30 cellular contexts compared by ENCODE assay signal in the genomic region with DNA sequence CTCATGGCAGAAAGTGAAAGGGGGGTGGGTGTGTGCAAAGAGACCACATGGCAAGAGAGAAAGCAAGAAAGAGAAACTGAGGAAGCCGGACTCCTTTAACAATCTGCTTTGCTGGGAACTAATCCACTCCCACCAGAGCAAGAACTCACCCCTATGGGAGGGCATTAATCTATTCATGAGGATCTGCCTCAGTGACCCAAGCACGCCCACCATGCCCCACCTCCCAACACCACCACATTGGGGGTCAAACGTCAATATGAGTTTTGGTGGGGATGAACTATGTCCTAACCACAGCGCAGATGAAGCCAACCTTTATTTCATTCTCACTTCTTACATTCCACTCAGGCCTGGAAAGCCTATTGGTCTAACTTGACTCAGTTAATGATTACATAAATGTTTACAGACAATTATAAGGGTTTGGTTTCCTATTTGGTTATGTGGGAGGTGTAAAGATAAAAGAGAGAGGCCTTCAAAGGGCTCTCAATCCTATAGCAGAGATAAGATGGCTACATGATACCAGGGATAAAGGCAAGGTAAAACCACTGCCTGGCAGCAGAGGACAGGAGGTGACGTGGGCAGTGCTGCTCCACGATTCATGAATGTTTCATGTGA.
DNase-seq lines count a peak whose midpoint lies in the region; ATAC-seq and FAIRE-seq lines count a peak whose summit lies in the region.
"Had no signal": no experiment of that assay in that cellular context is flagged by ENCODE, and none has a peak within 500 bp of the region (broad histone marks: within the 10 kb centered on the region; RNA-seq: fewer than 3 reads in every experiment).

No MANE protein-coding gene starts in this region.

- peaks cover 3 to 4% of the 10 kb centered on the region in 2 donors for H3K4me1 ChIP-seq in small intestine (ENCODE audit: control insufficient read depth in 2 of 2, insufficient read depth in 1 of 2, low read depth in 1 of 2, low read length in 1 of 2)
- H3K4me1 ChIP-seq: BLaER1 treated with 17β-estradiol and CSF1 and Interleukin-3, amounts not matched to agents 10 nM and 100 nM; breast epithelium; tibial artery had no signal

- no peak overlapping the region for H3K4me3 ChIP-seq in small intestine (ENCODE audit: low read depth in 1 of 2, low read length in 2 of 2)
- H3K4me3 ChIP-seq: BLaER1 treated with 17β-estradiol and CSF1 and Interleukin-3, amounts not matched to agents 10 nM and 100 nM; breast epithelium; tibial artery had no signal

- intact Hi-C loops in left colon (cut with DNase I, micrococcal nuclease), result no loop called here
- intact Hi-C loops in sciatic nerve (cut with DNase I), result no loop called here

- FAIRE-seq in small intestine (lab: Jason Lieb, UNC), result no peak
- FAIRE-seq: G401.6 had no signal

- no peak overlapping the region for H3K27ac ChIP-seq in small intestine (ENCODE audit: low read depth in 1 of 2, low read length in 1 of 2)
- H3K27ac ChIP-seq: BLaER1 treated with 17β-estradiol and CSF1 and Interleukin-3, amounts not matched to agents 10 nM and 100 nM; breast epithelium; KMS-11; tibial artery; WERI-Rb-1 had no signal

- no peaks in the 10 kb centered on the region for H3K36me3 ChIP-seq in small intestine (ENCODE audit: control insufficient read depth in 2 of 2, insufficient read depth in 2 of 2, low read length in 2 of 2)
- H3K36me3 ChIP-seq: breast epithelium, tibial artery, WERI-Rb-1 had no signal

- peak; percentile 95 for DNase-seq in DMS53 (lab: John Stamatoyannopoulos, UW)
- DNase-seq in LoVo (ENCODE audit: low spot score), result peak; percentile 54
- DNase-seq in left colon, result peak in 1 of 2 donors; percentile 17
- DNase-seq in small intestine, result peak; percentile 77
- no peak for DNase-seq in sciatic nerve (ENCODE audit: low spot score)
- no peak for DNase-seq in ACHN
- no peak for DNase-seq in activated naive CD4-positive, alpha-beta T cell treated with anti-CD3 and anti-CD28 coated beads, Interleukin-2, amount 50 U/mL, for 72 hours (ENCODE audit: low spot score in 2 of 2)
- DNase-seq: activated CD4-positive, alpha-beta T cell treated with anti-CD3 and anti-CD28 coated beads, Interleukin-2, amount 10 ng/mL, durations not matched to agents 24 days and 14 days; activated CD8-positive, alpha-beta memory T cell treated with anti-CD3 and anti-CD28 coated beads for 24 hours; activated T-cell treated with anti-CD3 and anti-CD28 coated beads for 4 hours; amygdala; DMS79; immature natural killer cell; left cardiac atrium; NCI-H1417; NCI-H2081; NCI-H226; right cardiac atrium; stimulated activated CD4-positive, alpha-beta T cell treated with anti-CD3 and anti-CD28 coated beads, Interleukin-4, amount 100 ng/mL, for 1 hour; T-helper 9 cell; tibial artery; WERI-Rb-1 had no signal

- no peaks in the 10 kb centered on the region for H3K9me3 Mint-ChIP-seq in activated naive CD4-positive, alpha-beta T cell treated with anti-CD3 and anti-CD28 coated beads, Interleukin-2, amount 50 U/mL, for 72 hours
- H3K9me3 Mint-ChIP-seq: activated CD4-positive, alpha-beta T cell treated with anti-CD3 and anti-CD28 coated beads, Interleukin-2, amount 10 ng/mL, durations not matched to agents 24 days and 14 days; activated naive CD4-positive, alpha-beta T cell treated with anti-CD3 and anti-CD28 coated beads, Interleukin-2, amount 50 U/mL, for 24 hours; activated T-helper 2 cell treated with anti-CD3 and anti-CD28 coated beads, Interferon-gamma antibody, Interleukin-2, Interleukin-4, amounts not matched to agents 10 μg/mL and 5 μg/mL and 100 μg/mL, durations not matched to agents 14 hours and 24 hours and 36 hours had no signal

- ATAC-seq in left colon, result peak; percentile 98
- no peak for ATAC-seq in sciatic nerve
- no peak for ATAC-seq in GM21825 (IDR thresholded peaks at IDR 0.05; ENCODE audit: unreplicated experiment)
- ATAC-seq in activated naive CD4-positive, alpha-beta T cell treated with anti-CD3 and anti-CD28 coated beads, Interleukin-2, amount 50 U/mL, for 72 hours, result no peak
- ATAC-seq: left cardiac atrium, right cardiac atrium had no signal

- no peaks in the 10 kb centered on the region for H3K9me3 ChIP-seq in small intestine (ENCODE audit: control insufficient read depth, low read depth)
- H3K9me3 ChIP-seq: BLaER1 treated with 17β-estradiol and CSF1 and Interleukin-3, amounts not matched to agents 10 nM and 100 nM; breast epithelium; tibial artery had no signal

- peak overlapping the region in 1 of 2 donors; percentile 30 for H3K27ac Mint-ChIP-seq in activated naive CD4-positive, alpha-beta T cell treated with anti-CD3 and anti-CD28 coated beads, Interleukin-2, amount 50 U/mL, for 72 hours
- H3K27ac Mint-ChIP-seq: activated CD4-positive, alpha-beta T cell treated with anti-CD3 and anti-CD28 coated beads, Interleukin-2, amount 10 ng/mL, durations not matched to agents 24 days and 14 days; activated naive CD4-positive, alpha-beta T cell treated with anti-CD3 and anti-CD28 coated beads, Interleukin-2, amount 50 U/mL, for 24 hours; activated T-helper 2 cell treated with anti-CD3 and anti-CD28 coated beads, Interferon-gamma antibody, Interleukin-2, Interleukin-4, amounts not matched to agents 10 μg/mL and 5 μg/mL and 100 μg/mL, durations not matched to agents 14 hours and 24 hours and 36 hours; immature natural killer cell; memory B cell had no signal

- no peaks in the 10 kb centered on the region for H3K36me3 Mint-ChIP-seq in activated naive CD4-positive, alpha-beta T cell treated with anti-CD3 and anti-CD28 coated beads, Interleukin-2, amount 50 U/mL, for 72 hours
- H3K36me3 Mint-ChIP-seq: activated naive CD4-positive, alpha-beta T cell treated with anti-CD3 and anti-CD28 coated beads, Interleukin-2, amount 50 U/mL, for 24 hours; immature natural killer cell; memory B cell had no signal

- WGBS in small intestine, 3 donors, result 19 to 72% (median 31%) methylated on average over 6 of the region's 6 CpGs

- in situ Hi-C loops in ACHN (cut with HindIII; ENCODE audit: low pct_ligation_motif_present, low pct_unique_long_range_greater_than_20kb, low sequenced_read_pairs), result no loop called here

- no peaks in the 10 kb centered on the region for H3K27me3 ChIP-seq in small intestine (ENCODE audit: control insufficient read depth in 2 of 2, insufficient read depth in 2 of 2, low read length in 2 of 2)
- H3K27me3 ChIP-seq: BLaER1 treated with 17β-estradiol and CSF1 and Interleukin-3, amounts not matched to agents 10 nM and 100 nM; breast epithelium; tibial artery had no signal

Comparison
In these comparisons a context has a peak if more than half of its experiments do, and no peak if none do; other contexts are left out.
1. DNase-seq: peak in DMS53 (single experiment), LoVo (single experiment) and small intestine (single experiment); none in sciatic nerve (single experiment), ACHN (single experiment) and activated naive CD4-positive, alpha-beta T cell treated with anti-CD3 and anti-CD28 coated beads, Interleukin-2, amount 50 U/mL, for 72 hours (0 of 2).